Comparison of ENCODE assay signal across 26 cellular contexts in genomic region chr14:43140453-43140852, GRCh38.
"Had no signal": no experiment of that assay in that cellular context is flagged by ENCODE, and none has a peak within 500 bp of the region (broad histone marks: within the 10 kb centered on the region; RNA-seq: fewer than 3 reads in every experiment).

No MANE protein-coding gene starts in this region.

- H3K4me1 ChIP-seq: stomach, suprapubic skin, testis, thyroid gland, tibial artery, tibial nerve, transverse colon, upper lobe of left lung, upper lobe of right lung, uterus, vagina had no signal

- DNase-seq: stimulated activated CD4-positive, alpha-beta T cell treated with anti-CD3 and anti-CD28 coated beads, Interleukin-2, amount 100 ng/mL, for 48 hours; stimulated activated CD4-positive, alpha-beta T cell treated with anti-CD3 and anti-CD28 coated beads, Interleukin-4, amount 100 ng/mL, for 1 hour; stimulated activated CD4-positive, alpha-beta T cell treated with anti-CD3 and anti-CD28 coated beads, Interleukin-4, amount 100 ng/mL, for 24 hours; stimulated activated CD4-positive, alpha-beta T cell treated with anti-CD3 and anti-CD28 coated beads, Interleukin-4, amount 100 ng/mL, for 4 hours; stimulated activated CD8-positive, alpha-beta memory T cell treated with anti-CD3 and anti-CD28 coated beads, Interleukin-4, amount 100 ng/mL, for 48 hours; stimulated activated naive B cell treated with anti-CD40 and anti-IgM and Interleukin-4, amounts not matched to agents 10 μg/mL and 1 μg/mL and 100 μg/mL, for 72 hours; stimulated activated naive CD4-positive, alpha-beta T cell; stimulated activated naive CD4-positive, alpha-beta T cell treated with Interleukin-2 at 50 U/mL for 16 hours; stimulated activated naive CD8-positive, alpha-beta T cell treated with anti-CD3 and anti-CD28 coated beads, Interleukin-15, amount 100 ng/mL, for 72 hours; stimulated activated naive CD8-positive, alpha-beta T cell treated with anti-CD3 and anti-CD28 coated beads, Interleukin-15, Interleukin-2, amounts not matched to agents 100 U/mL and 50 U/mL, for 24 hours; stomach; substantia nigra; testis; thyroid gland; tibial artery; transverse colon; trophoblast cell; upper lobe of left lung; upper lobe of right lung; uterus had no signal

- H3K36me3 ChIP-seq: stomach, suprapubic skin, thoracic aorta, thyroid gland, tibial artery, tibial nerve, transverse colon, upper lobe of left lung, upper lobe of right lung, uterus, vagina had no signal

- ATAC-seq: stimulated activated effector memory CD8-positive, alpha-beta T cell treated with anti-CD3 and anti-CD28 coated beads, Interleukin-12 subunit alpha, Interleukin-12 subunit beta, amount 100 ng/mL, for 72 hours; stimulated activated memory B cell treated with anti-CD40 and anti-IgM and Interleukin-4, amounts not matched to agents 10 μg/mL and 1 μg/mL and 100 μg/mL, for 72 hours; stimulated activated naive B cell treated with anti-CD40 and anti-IgM and Interleukin-4, amounts not matched to agents 10 μg/mL and 1 μg/mL and 100 μg/mL, for 72 hours; stimulated activated naive CD8-positive, alpha-beta T cell treated with anti-CD3 and anti-CD28 coated beads, Interleukin-15, amount 100 ng/mL, for 72 hours; stimulated activated naive CD8-positive, alpha-beta T cell treated with anti-CD3 and anti-CD28 coated beads, Interleukin-15, Interleukin-2, amounts not matched to agents 100 U/mL and 50 U/mL, for 24 hours; upper lobe of right lung had no signal

- H3K27me3 ChIP-seq: stomach, suprapubic skin, testis, thyroid gland, tibial artery, tibial nerve, transverse colon, upper lobe of left lung, upper lobe of right lung, uterus, vagina had no signal

- H3K27ac ChIP-seq: stomach, suprapubic skin, testis, thoracic aorta, thyroid gland, tibial artery, tibial nerve, transverse colon, upper lobe of left lung, upper lobe of right lung, uterus, vagina had no signal

- H3K4me3 ChIP-seq: stomach, suprapubic skin, testis, thoracic aorta, thyroid gland, tibial artery, tibial nerve, transverse colon, upper lobe of left lung, upper lobe of right lung, uterus, vagina had no signal

- H3K9me3 ChIP-seq: testis, thoracic aorta, thyroid gland, tibial artery, transverse colon, upper lobe of right lung, uterus, vagina had no signal
